Comparison of ENCODE assay signal across 9 cellular contexts in the genomic region with DNA sequence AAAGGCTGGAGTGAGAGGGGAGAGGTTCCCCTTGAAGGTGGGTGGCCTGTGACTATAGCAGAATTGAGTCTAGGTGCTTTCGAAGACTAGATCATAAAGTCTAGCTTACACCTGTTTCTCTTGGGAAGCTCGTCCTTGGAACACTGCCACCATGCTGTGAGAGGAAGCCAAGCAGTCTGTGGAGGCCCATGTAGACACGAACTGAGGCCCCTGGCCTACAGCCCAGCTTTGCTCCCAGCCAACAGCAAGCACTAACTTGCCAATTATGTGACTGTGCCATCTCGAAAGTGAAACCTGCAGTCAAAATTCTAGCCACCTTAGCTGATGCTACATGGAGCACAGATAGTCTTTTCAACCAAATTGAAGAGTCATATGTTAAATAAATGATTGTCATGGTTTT.
DNase-seq lines count a peak whose midpoint lies in the region; ATAC-seq and TF ChIP-seq lines count a peak whose summit lies in the region.
"Had no signal": no experiment of that assay in that cellular context is flagged by ENCODE, and none has a peak within 500 bp of the region (broad histone marks: within the 10 kb centered on the region; RNA-seq: fewer than 3 reads in every experiment).

No MANE protein-coding gene starts in this region.

- CTCF ChIA-PET in CD8-positive, alpha-beta T cell (lab: Charles Lee) = interaction anchor here (0.7 kb wide), 1 partner anchor 34 kb away, joined by 3 read pairs; no protein-coding TSS in a partner anchor

- no peaks in the 10 kb centered on the region for H3K9me3 ChIP-seq in CD8-positive, alpha-beta T cell (ENCODE audit: low read length)

- H3K4me1 ChIP-seq in CD8-positive, alpha-beta T cell (ENCODE audit: insufficient read depth, low read length) = no peaks in the 10 kb centered on the region

- H3K27ac Mint-ChIP-seq in CD8-positive, alpha-beta T cell = no peak overlapping the region
- H3K27ac Mint-ChIP-seq: IgD-negative memory B cell had no signal

- no peaks in the 10 kb centered on the region for H3K27me3 ChIP-seq in CD8-positive, alpha-beta T cell (ENCODE audit: insufficient read depth, low read length)

- H3K27me3 Mint-ChIP-seq in CD8-positive, alpha-beta T cell (ENCODE audit: low read depth) = no peaks in the 10 kb centered on the region
- H3K27me3 Mint-ChIP-seq: IgD-negative memory B cell had no signal

- no peak overlapping the region for H3K27ac ChIP-seq in CD8-positive, alpha-beta T cell (ENCODE audit: low read depth, low read length)

- intact Hi-C loops in CD8-positive, alpha-beta T cell (cut with DNase I, micrococcal nuclease) = no loop called here

- no peak overlapping the region for H3K4me3 ChIP-seq in CD8-positive, alpha-beta T cell (ENCODE audit: low read depth, low read length)

- DNase-seq in DMS53 treated with DMSO at 0.1 percent for 48 hours (lab: John Stamatoyannopoulos, UW; ENCODE audit: unreplicated experiment) = peak; percentile 55
- peak; percentile 7 for DNase-seq in HK-2 (ENCODE audit: unreplicated experiment)
- peak; percentile 10 to 38 for DNase-seq in hippocampal formation (lab: John Stamatoyannopoulos, UW)
- no peak for DNase-seq in NCI-H2107 treated with DMSO at 0.1 percent for 48 hours (lab: John Stamatoyannopoulos, UW; ENCODE audit: unreplicated experiment)
- DNase-seq in activated effector memory CD4-positive, alpha-beta T cell treated with anti-CD3 and anti-CD28 coated beads, Interleukin-2, amount 50 U/mL, for 16 hours = no peak
- DNase-seq in CD8-positive, alpha-beta T cell = no peak

- POLR2A ChIA-PET in CD8-positive, alpha-beta T cell (lab: Charles Lee) = no interaction called here

- no peaks in the 10 kb centered on the region for H3K36me3 ChIP-seq in CD8-positive, alpha-beta T cell (ENCODE audit: insufficient read depth, low read length)

- no peaks in the 10 kb centered on the region for H3K4me1 Mint-ChIP-seq in CD8-positive, alpha-beta T cell (ENCODE audit: low read depth)
- H3K4me1 Mint-ChIP-seq: IgD-negative memory B cell had no signal

- H3K36me3 Mint-ChIP-seq in CD8-positive, alpha-beta T cell = no peaks in the 10 kb centered on the region
- H3K36me3 Mint-ChIP-seq: IgD-negative memory B cell had no signal

- TF ChIP-seq CTCF in CD8-positive, alpha-beta T cell (IDR thresholded peaks at IDR 0.05) = no peak

- H3K4me3 Mint-ChIP-seq in CD8-positive, alpha-beta T cell = no peak overlapping the region
- H3K4me3 Mint-ChIP-seq: IgD-negative memory B cell had no signal

- no peaks in the 10 kb centered on the region for H3K9me3 Mint-ChIP-seq in CD8-positive, alpha-beta T cell

- ATAC-seq in GM19463 (IDR thresholded peaks at IDR 0.05; ENCODE audit: unreplicated experiment) (peak; percentile 89), SK-N-SH treated with all-trans-retinoic acid at 6 μM for 48 hours (peak; percentile 84)
- no peak for ATAC-seq in CD8-positive, alpha-beta T cell

TF ChIP-seq in SK-N-SH treated with all-trans-retinoic acid at 6 μM for 48 hours, 23 proteins besides CTCF, POLR2A, EP300 and RAD21:
- TF ChIP-seq, protein P1, sequence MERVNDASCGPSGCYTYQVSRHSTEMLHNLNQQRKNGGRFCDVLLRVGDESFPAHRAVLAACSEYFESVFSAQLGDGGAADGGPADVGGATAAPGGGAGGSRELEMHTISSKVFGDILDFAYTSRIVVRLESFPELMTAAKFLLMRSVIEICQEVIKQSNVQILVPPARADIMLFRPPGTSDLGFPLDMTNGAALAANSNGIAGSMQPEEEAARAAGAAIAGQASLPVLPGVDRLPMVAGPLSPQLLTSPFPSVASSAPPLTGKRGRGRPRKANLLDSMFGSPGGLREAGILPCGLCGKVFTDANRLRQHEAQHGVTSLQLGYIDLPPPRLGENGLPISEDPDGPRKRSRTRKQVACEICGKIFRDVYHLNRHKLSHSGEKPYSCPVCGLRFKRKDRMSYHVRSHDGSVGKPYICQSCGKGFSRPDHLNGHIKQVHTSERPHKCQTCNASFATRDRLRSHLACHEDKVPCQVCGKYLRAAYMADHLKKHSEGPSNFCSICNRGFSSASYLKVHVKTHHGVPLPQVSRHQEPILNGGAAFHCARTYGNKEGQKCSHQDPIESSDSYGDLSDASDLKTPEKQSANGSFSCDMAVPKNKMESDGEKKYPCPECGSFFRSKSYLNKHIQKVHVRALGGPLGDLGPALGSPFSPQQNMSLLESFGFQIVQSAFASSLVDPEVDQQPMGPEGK (CRISPR knock-in tag; IDR thresholded peaks at IDR 0.05; ENCODE audit: borderline replicate concordance) = no peak
- TF ChIP-seq ZFP30 (CRISPR knock-in tag; IDR thresholded peaks at IDR 0.05) (no peak), ZNF565 (CRISPR knock-in tag; conservative IDR thresholded peaks at IDR 0.05; ENCODE audit: low read depth) (no peak), ISL1 (CRISPR knock-in tag; IDR thresholded peaks at IDR 0.05) (no peak), TCF4 (CRISPR knock-in tag; IDR thresholded peaks at IDR 0.05; ENCODE audit: borderline replicate concordance) (no peak), SNAI2 (CRISPR knock-in tag; IDR thresholded peaks at IDR 0.05) (no peak), ZC3H10 (CRISPR knock-in tag; IDR thresholded peaks at IDR 0.05) (no peak), CSDC2 (CRISPR knock-in tag; IDR thresholded peaks at IDR 0.05) (no peak)
- TF ChIP-seq, protein P2, sequence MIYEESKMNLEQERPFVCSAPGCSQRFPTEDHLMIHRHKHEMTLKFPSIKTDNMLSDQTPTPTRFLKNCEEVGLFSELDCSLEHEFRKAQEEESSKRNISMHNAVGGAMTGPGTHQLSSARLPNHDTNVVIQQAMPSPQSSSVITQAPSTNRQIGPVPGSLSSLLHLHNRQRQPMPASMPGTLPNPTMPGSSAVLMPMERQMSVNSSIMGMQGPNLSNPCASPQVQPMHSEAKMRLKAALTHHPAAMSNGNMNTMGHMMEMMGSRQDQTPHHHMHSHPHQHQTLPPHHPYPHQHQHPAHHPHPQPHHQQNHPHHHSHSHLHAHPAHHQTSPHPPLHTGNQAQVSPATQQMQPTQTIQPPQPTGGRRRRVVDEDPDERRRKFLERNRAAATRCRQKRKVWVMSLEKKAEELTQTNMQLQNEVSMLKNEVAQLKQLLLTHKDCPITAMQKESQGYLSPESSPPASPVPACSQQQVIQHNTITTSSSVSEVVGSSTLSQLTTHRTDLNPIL (CRISPR knock-in tag; IDR thresholded peaks at IDR 0.05; ENCODE audit: low read depth) = no peak
- TF ChIP-seq, protein P3, sequence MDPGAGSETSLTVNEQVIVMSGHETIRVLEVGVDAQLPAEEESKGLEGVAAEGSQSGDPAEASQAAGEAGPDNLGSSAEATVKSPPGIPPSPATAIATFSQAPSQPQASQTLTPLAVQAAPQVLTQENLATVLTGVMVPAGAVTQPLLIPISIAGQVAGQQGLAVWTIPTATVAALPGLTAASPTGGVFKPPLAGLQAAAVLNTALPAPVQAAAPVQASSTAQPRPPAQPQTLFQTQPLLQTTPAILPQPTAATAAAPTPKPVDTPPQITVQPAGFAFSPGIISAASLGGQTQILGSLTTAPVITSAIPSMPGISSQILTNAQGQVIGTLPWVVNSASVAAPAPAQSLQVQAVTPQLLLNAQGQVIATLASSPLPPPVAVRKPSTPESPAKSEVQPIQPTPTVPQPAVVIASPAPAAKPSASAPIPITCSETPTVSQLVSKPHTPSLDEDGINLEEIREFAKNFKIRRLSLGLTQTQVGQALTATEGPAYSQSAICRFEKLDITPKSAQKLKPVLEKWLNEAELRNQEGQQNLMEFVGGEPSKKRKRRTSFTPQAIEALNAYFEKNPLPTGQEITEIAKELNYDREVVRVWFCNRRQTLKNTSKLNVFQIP (CRISPR knock-in tag; IDR thresholded peaks at IDR 0.05; ENCODE audit: borderline replicate concordance, low read depth) = no peak

Comparison
In these comparisons a context has a peak if more than half of its experiments do, and no peak if none do; other contexts are left out.
1. DNase-seq: peak in DMS53 treated with DMSO at 0.1 percent for 48 hours (single experiment), HK-2 (single experiment) and hippocampal formation (2 of 2); none in NCI-H2107 treated with DMSO at 0.1 percent for 48 hours (single experiment), activated effector memory CD4-positive, alpha-beta T cell treated with anti-CD3 and anti-CD28 coated beads, Interleukin-2, amount 50 U/mL, for 16 hours (single experiment) and CD8-positive, alpha-beta T cell (0 of 7).